ENCODE assay signal across 9 cellular contexts in the genomic region with DNA sequence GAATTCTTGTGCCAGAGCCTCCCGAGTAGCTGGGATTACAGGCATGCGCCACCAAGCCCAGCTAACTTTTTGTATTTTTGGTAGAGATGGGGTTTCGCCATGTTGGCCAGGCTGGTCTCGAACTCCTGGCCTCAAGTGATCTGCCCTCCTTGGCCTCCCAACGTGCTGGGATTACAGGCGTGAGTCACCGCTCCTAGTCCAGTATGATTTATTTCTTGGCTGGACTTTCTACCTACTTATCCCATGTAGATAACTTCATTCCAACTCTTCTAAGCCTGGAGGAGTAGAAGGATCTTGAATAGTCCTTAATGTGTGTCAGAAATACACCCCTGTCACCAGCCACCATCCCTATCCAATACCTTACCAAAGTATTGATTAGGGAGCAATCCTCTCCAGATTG. TPM values are rescaled to one million over a fixed set of nuclear protein-coding genes. Genes with fewer than 3 reads are reported as not detected.
DNase-seq lines count a peak whose midpoint lies in the region; ATAC-seq, FAIRE-seq and TF ChIP-seq lines count a peak whose summit lies in the region.
"Not testable (repeated sequence)": the region's sequence is repeated elsewhere in the genome, so short reads cannot be mapped to it uniquely, and the experiment has no call there.
"Had no signal": no experiment of that assay in that cellular context is flagged by ENCODE, and none has a peak within 500 bp of the region (broad histone marks: within the 10 kb centered on the region; RNA-seq: fewer than 3 reads in every experiment).

No MANE protein-coding gene starts in this region.

- H3K9me3 Mint-ChIP-seq in Calu3 (ENCODE audit: low read depth, unreplicated experiment); activated CD8-positive, alpha-beta memory T cell treated with anti-CD3 and anti-CD28 coated beads, Interleukin-2, amount 10 ng/mL, durations not matched to agents 7 days and 5 days (ENCODE audit: low read depth); memory B cell: not testable (repeated sequence)

- peak in 1 of 2 donors; percentile 26 for TF ChIP-seq POLR2A in Peyer's patch (IDR thresholded peaks at IDR 0.05)

- not testable (repeated sequence) for ATAC-seq in activated CD8-positive, alpha-beta memory T cell treated with anti-CD3 and anti-CD28 coated beads, Interleukin-2, amount 10 ng/mL, durations not matched to agents 7 days and 5 days; memory B cell (ENCODE audit: low read depth)

- DNase-seq in A172 (ENCODE audit: low spot score), result peak; percentile 27
- DNase-seq in Calu3; activated CD8-positive, alpha-beta memory T cell treated with anti-CD3 and anti-CD28 coated beads, Interleukin-2, amount 10 ng/mL, durations not matched to agents 7 days and 5 days; memory B cell (ENCODE audit: low spot score in 2 of 2): not testable (repeated sequence)
- DNase-seq in Peyer's patch, result peak in 1 of 3 donors; percentile 69
- peak; percentile 46 for DNase-seq in amniotic epithelial cell (ENCODE audit: low read depth)
- DNase-seq in fibroblast of pulmonary artery (ENCODE audit: low read depth), result peak; percentile 10
- DNase-seq in small intestine, result peak; percentile 84

- intact Hi-C loops in Calu3 (cut with micrococcal nuclease; ENCODE audit: unreplicated experiment), result not testable (repeated sequence)

- H3K4me3 ChIP-seq in Peyer's patch, result peak overlapping the region in 1 of 4 donors; percentile 4
- H3K4me3 ChIP-seq in fibroblast of pulmonary artery (replicated peaks; ENCODE audit: low read depth, low read length); small intestine (ENCODE audit: low read depth in 1 of 2, low read length in 2 of 2): not testable (repeated sequence)

- peaks cover 22% of the 10 kb centered on the region for H3K36me3 Mint-ChIP-seq in Calu3 (ENCODE audit: insufficient read depth, unreplicated experiment)
- H3K36me3 Mint-ChIP-seq in activated CD8-positive, alpha-beta memory T cell treated with anti-CD3 and anti-CD28 coated beads, Interleukin-2, amount 10 ng/mL, durations not matched to agents 7 days and 5 days, result peaks cover 29% of the 10 kb centered on the region
- H3K36me3 Mint-ChIP-seq in memory B cell, result not testable (repeated sequence)

- H3K4me1 Mint-ChIP-seq in Calu3 (ENCODE audit: low read depth, unreplicated experiment), result peaks cover 66% of the 10 kb centered on the region
- peaks cover 41% of the 10 kb centered on the region for H3K4me1 Mint-ChIP-seq in activated CD8-positive, alpha-beta memory T cell treated with anti-CD3 and anti-CD28 coated beads, Interleukin-2, amount 10 ng/mL, durations not matched to agents 7 days and 5 days
- H3K4me1 Mint-ChIP-seq in memory B cell, result peaks cover 31% of the 10 kb centered on the region

- H3K9me3 ChIP-seq in Peyer's patch; small intestine (ENCODE audit: control insufficient read depth, low read depth): not testable (repeated sequence)

- CTCF ChIA-PET in Calu3 (lab: Charles Lee), result not testable (repeated sequence)
- CTCF ChIA-PET in activated CD8-positive, alpha-beta memory T cell treated with anti-CD3 and anti-CD28 coated beads, Interleukin-2, amount 10 ng/mL, durations not matched to agents 7 days and 5 days (lab: Charles Lee), result interaction anchor here (0.8 to 3.1 kb wide), 4 partner anchors 9 to 20 kb away, joined by 3 to 16 read pairs (median 6); no protein-coding TSS in a partner anchor

- not testable (repeated sequence) for TF ChIP-seq CTCF in Calu3 (IDR thresholded peaks at IDR 0.05; ENCODE audit: unreplicated experiment); Peyer's patch (IDR thresholded peaks at IDR 0.05); fibroblast of pulmonary artery (IDR thresholded peaks at IDR 0.05; ENCODE audit: low read length, missing control alignments)

- not testable (repeated sequence) for H3K27me3 Mint-ChIP-seq in Calu3 (ENCODE audit: unreplicated experiment); activated CD8-positive, alpha-beta memory T cell treated with anti-CD3 and anti-CD28 coated beads, Interleukin-2, amount 10 ng/mL, durations not matched to agents 7 days and 5 days; memory B cell

- H3K27ac ChIP-seq in Peyer's patch (peak overlapping the region in 3 of 4 donors; percentile 44 to 87 (median 52)), small intestine (ENCODE audit: low read depth in 1 of 2, low read length in 1 of 2) (peak overlapping the region; percentile 22 to 60)

- peaks cover 0 to 37% (median 2%) of the 10 kb centered on the region in 4 donors for H3K4me1 ChIP-seq in Peyer's patch
- not testable (repeated sequence) for H3K4me1 ChIP-seq in small intestine (ENCODE audit: control insufficient read depth in 2 of 2, insufficient read depth in 1 of 2, low read depth in 1 of 2, low read length in 1 of 2)

- peak overlapping the region; percentile 92 for H3K27ac Mint-ChIP-seq in Calu3 (ENCODE audit: unreplicated experiment)
- H3K27ac Mint-ChIP-seq in activated CD8-positive, alpha-beta memory T cell treated with anti-CD3 and anti-CD28 coated beads, Interleukin-2, amount 10 ng/mL, durations not matched to agents 7 days and 5 days, result peak overlapping the region; percentile 37
- H3K27ac Mint-ChIP-seq in memory B cell, result peak overlapping the region; percentile 94

- not testable (repeated sequence) for BruUV-seq in Calu3 (replicated peaks; lab: Mats Ljungman, UMichigan)

- 40 to 76% (median 60%) methylated on average over 7 of the region's 7 CpGs for WGBS in small intestine, 3 donors

- H3K27me3 ChIP-seq in Peyer's patch; small intestine (ENCODE audit: control insufficient read depth in 2 of 2, insufficient read depth in 2 of 2, low read length in 2 of 2): not testable (repeated sequence)

- H3K36me3 ChIP-seq in Peyer's patch; small intestine (ENCODE audit: control insufficient read depth in 2 of 2, insufficient read depth in 2 of 2, low read length in 2 of 2): not testable (repeated sequence)

- H3K4me3 Mint-ChIP-seq in Calu3 (ENCODE audit: low read depth, unreplicated experiment); activated CD8-positive, alpha-beta memory T cell treated with anti-CD3 and anti-CD28 coated beads, Interleukin-2, amount 10 ng/mL, durations not matched to agents 7 days and 5 days; memory B cell: not testable (repeated sequence)

- not testable (repeated sequence) for FAIRE-seq in small intestine (lab: Jason Lieb, UNC)

RNA-seq across cellular contexts. Expression of a gene that starts 14.1 kb away (rescaled TPM):
- 0.91 and 0.96 TPM in 2 replicates for total RNA-seq in A172 (2014; rRNA removed; shearing (Covaris generic))
- total RNA-seq in Calu3 (2022), result 35.3 and 59.2 TPM in 2 replicates
- 1,000 to 10,000 TPM in 1 of 4 donors, 100 to 1,000 TPM in 3; 133 to 1,137 (median 595) TPM for total RNA-seq in Peyer's patch
- total RNA-seq in activated CD8-positive, alpha-beta memory T cell treated with anti-CD3 and anti-CD28 coated beads, Interleukin-2, amount 10 ng/mL, durations not matched to agents 7 days and 5 days, result 10 to 100 TPM; 58.1 to 64.4 TPM
- 100 to 1,000 TPM; 163 to 425 (median 338) TPM for polyA plus RNA-seq in small intestine
- total RNA-seq: GM23338 had no signal
- polyA plus RNA-seq: GM23338 had no signal

RNA-seq across cellular contexts. Expression of a gene that starts 58.7 kb away (rescaled TPM):
- 33.4 and 50.2 TPM in 2 replicates for total RNA-seq in A172 (2014; rRNA removed; shearing (Covaris generic))
- total RNA-seq in Calu3 (2022) (25.7 and 28.7 TPM in 2 replicates), Peyer's patch (10 to 100 TPM; 28.4 to 53.8 (median 38.7) TPM)
- 10 to 100 TPM; 44.2 to 48.1 TPM for total RNA-seq in activated CD8-positive, alpha-beta memory T cell treated with anti-CD3 and anti-CD28 coated beads, Interleukin-2, amount 10 ng/mL, durations not matched to agents 7 days and 5 days
- 10 to 100 TPM; 39.1 to 79.8 (median 41.6) TPM for polyA plus RNA-seq in small intestine

RNA-seq across cellular contexts. Expression of a gene that starts 59.0 kb away (rescaled TPM):
- total RNA-seq in A172 (2014; rRNA removed; shearing (Covaris generic)), result 38.1 and 41.3 TPM in 2 replicates
- 26.5 and 28.6 TPM in 2 replicates for total RNA-seq in Calu3 (2022)
- total RNA-seq in Peyer's patch, result 100 to 1,000 TPM in 3 of 4 donors, 10 to 100 TPM in 1; 97.2 to 710 (median 170) TPM
- 10 to 100 TPM; 39.0 to 54.6 TPM for total RNA-seq in activated CD8-positive, alpha-beta memory T cell treated with anti-CD3 and anti-CD28 coated beads, Interleukin-2, amount 10 ng/mL, durations not matched to agents 7 days and 5 days
- polyA plus RNA-seq in small intestine, result 10 to 100 TPM; 13.8 to 16.0 (median 15.9) TPM

Comparison
In these comparisons a context has a peak if more than half of its experiments do, and no peak if none do; other contexts are left out.
1. H3K27ac Mint-ChIP-seq: peak in every context shown above with its lines; median percentile 94 in memory B cell; 92 in Calu3; 37 in activated CD8-positive, alpha-beta memory T cell treated with anti-CD3 and anti-CD28 coated beads, Interleukin-2, amount 10 ng/mL, durations not matched to agents 7 days and 5 days.
2. RNA of a gene that starts 14.1 kb away (total RNA-seq): 133 to 1,137 TPM in Peyer's patch, 58.1 to 64.4 TPM in activated CD8-positive, alpha-beta memory T cell treated with anti-CD3 and anti-CD28 coated beads, Interleukin-2, amount 10 ng/mL, durations not matched to agents 7 days and 5 days and 35.3 to 59.2 TPM in Calu3; 0.91 to 0.96 TPM in A172; every median in the first group is over 10 times any median in the second.